Comparison of ENCODE assay signal across 1 cellular context in the genomic region with DNA sequence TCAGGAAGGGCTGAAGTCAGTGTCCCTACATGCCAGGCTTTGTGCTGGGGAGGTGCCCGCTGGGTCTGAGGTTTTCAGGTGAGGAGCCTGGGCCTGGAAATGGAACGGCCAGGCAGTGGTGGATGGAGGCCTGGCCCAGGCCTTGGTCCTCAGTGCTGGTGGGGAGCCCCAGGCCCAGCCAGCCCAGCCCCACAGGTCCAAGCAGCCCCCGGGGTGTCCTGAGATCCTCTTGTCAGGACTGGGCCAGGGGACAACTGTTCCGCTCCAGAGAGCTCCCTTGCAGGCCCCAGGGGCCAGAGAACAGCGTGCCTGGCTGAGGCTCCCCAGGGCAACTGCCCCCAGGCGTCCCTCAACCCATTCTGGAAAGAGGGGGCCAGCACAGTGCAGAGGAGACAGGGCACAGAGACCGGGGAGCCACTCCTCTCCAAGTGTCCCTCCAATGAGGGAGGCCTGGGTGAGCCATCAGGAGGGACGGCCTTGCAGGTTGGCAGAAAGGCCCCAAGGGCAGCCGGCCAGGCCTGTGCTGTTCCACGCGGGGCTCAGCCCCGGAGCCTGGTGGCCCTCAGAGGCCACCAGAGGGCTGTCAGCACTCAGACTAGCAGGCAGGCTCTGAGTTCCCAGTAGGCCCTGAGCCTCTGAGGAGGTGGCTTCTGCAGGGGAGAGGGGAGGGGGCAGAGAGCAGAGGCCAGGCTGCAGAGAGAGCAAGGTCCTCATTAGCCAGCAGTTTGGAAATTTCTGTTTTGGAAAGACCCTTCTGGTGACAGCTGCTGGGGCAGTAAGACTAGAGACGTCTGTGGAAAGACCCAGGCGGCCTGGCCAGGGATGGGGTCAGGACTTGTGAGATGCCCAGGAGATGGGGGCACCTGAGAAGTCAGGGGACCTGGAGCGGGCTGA.
TF ChIP-seq lines count a peak whose summit lies in the region.

No MANE protein-coding gene starts in this region.

TF ChIP-seq in HepG2, 621 proteins besides CTCF, POLR2A, EP300 and RAD21 (continued from another document and continues in another):
- TF ChIP-seq, protein P1, sequence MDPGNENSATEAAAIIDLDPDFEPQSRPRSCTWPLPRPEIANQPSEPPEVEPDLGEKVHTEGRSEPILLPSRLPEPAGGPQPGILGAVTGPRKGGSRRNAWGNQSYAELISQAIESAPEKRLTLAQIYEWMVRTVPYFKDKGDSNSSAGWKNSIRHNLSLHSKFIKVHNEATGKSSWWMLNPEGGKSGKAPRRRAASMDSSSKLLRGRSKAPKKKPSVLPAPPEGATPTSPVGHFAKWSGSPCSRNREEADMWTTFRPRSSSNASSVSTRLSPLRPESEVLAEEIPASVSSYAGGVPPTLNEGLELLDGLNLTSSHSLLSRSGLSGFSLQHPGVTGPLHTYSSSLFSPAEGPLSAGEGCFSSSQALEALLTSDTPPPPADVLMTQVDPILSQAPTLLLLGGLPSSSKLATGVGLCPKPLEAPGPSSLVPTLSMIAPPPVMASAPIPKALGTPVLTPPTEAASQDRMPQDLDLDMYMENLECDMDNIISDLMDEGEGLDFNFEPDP (CRISPR knock-in tag; conservative IDR thresholded peaks at IDR 0.05): no peak
- TF ChIP-seq ZXDC (CRISPR knock-in tag; IDR thresholded peaks at IDR 0.05) (no peak), FOXM1 (CRISPR knock-in tag; IDR thresholded peaks at IDR 0.05) (no peak), EZH2 (conservative IDR thresholded peaks at IDR 0.05; ENCODE audit: low read depth, low read length) (no peak), NONO (IDR thresholded peaks at IDR 0.05) (no peak), NONO (CRISPR knock-in tag; conservative IDR thresholded peaks at IDR 0.05) (no peak), ZNF34 (CRISPR knock-in tag; IDR thresholded peaks at IDR 0.05; ENCODE audit: borderline replicate concordance) (no peak), ZBTB34 (CRISPR knock-in tag; IDR thresholded peaks at IDR 0.05) (no peak), CC2D1A (CRISPR knock-in tag; IDR thresholded peaks at IDR 0.05) (no peak), ZNF674 (CRISPR knock-in tag; IDR thresholded peaks at IDR 0.05; ENCODE audit: low read depth) (no peak), TIGD3 (CRISPR knock-in tag; IDR thresholded peaks at IDR 0.05; ENCODE audit: borderline replicate concordance) (no peak), ZNF251 (CRISPR knock-in tag; IDR thresholded peaks at IDR 0.05) (no peak), POGZ (CRISPR knock-in tag; IDR thresholded peaks at IDR 0.05) (no peak), ZNF652 (CRISPR knock-in tag; IDR thresholded peaks at IDR 0.05; ENCODE audit: borderline replicate concordance, low read depth) (no peak), DBP (CRISPR knock-in tag; IDR thresholded peaks at IDR 0.05; ENCODE audit: not compliant biosample characterization) (no peak), ATF2 (CRISPR knock-in tag; IDR thresholded peaks at IDR 0.05) (no peak), ETV6 (CRISPR knock-in tag; conservative IDR thresholded peaks at IDR 0.05) (no peak), ZSCAN5A (CRISPR knock-in tag; IDR thresholded peaks at IDR 0.05; ENCODE audit: borderline replicate concordance) (no peak), EHMT2 (IDR thresholded peaks at IDR 0.05; ENCODE audit: borderline replicate concordance, low read depth, low read length) (no peak), ZNF354B (CRISPR knock-in tag; IDR thresholded peaks at IDR 0.05) (no peak), HIVEP1 (CRISPR knock-in tag; IDR thresholded peaks at IDR 0.05) (no peak; the same call in 1 of the 2 replicates), SMAD1 (CRISPR knock-in tag; IDR thresholded peaks at IDR 0.05; ENCODE audit: borderline replicate concordance, low read depth) (no peak), PBX2 (CRISPR knock-in tag; IDR thresholded peaks at IDR 0.05) (no peak), TOPORS (CRISPR knock-in tag; IDR thresholded peaks at IDR 0.05) (peak; percentile 45; the same call in 1 of the 2 replicates)
- TF ChIP-seq, protein P2, sequence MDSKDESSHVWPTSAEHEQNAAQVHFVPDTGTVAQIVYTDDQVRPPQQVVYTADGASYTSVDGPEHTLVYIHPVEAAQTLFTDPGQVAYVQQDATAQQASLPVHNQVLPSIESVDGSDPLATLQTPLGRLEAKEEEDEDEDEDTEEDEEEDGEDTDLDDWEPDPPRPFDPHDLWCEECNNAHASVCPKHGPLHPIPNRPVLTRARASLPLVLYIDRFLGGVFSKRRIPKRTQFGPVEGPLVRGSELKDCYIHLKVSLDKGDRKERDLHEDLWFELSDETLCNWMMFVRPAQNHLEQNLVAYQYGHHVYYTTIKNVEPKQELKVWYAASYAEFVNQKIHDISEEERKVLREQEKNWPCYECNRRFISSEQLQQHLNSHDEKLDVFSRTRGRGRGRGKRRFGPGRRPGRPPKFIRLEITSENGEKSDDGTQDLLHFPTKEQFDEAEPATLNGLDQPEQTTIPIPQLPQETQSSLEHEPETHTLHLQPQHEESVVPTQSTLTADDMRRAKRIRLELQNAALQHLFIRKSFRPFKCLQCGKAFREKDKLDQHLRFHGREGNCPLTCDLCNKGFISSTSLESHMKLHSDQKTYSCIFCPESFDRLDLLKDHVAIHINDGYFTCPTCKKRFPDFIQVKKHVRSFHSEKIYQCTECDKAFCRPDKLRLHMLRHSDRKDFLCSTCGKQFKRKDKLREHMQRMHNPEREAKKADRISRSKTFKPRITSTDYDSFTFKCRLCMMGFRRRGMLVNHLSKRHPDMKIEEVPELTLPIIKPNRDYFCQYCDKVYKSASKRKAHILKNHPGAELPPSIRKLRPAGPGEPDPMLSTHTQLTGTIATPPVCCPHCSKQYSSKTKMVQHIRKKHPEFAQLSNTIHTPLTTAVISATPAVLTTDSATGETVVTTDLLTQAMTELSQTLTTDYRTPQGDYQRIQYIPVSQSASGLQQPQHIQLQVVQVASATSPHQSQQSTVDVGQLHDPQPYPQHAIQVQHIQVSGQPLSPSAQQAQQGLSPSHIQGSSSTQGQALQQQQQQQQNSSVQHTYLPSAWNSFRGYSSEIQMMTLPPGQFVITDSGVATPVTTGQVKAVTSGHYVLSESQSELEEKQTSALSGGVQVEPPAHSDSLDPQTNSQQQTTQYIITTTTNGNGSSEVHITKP (CRISPR knock-in tag; IDR thresholded peaks at IDR 0.05; ENCODE audit: low read depth): no peak
- TF ChIP-seq, protein P3, sequence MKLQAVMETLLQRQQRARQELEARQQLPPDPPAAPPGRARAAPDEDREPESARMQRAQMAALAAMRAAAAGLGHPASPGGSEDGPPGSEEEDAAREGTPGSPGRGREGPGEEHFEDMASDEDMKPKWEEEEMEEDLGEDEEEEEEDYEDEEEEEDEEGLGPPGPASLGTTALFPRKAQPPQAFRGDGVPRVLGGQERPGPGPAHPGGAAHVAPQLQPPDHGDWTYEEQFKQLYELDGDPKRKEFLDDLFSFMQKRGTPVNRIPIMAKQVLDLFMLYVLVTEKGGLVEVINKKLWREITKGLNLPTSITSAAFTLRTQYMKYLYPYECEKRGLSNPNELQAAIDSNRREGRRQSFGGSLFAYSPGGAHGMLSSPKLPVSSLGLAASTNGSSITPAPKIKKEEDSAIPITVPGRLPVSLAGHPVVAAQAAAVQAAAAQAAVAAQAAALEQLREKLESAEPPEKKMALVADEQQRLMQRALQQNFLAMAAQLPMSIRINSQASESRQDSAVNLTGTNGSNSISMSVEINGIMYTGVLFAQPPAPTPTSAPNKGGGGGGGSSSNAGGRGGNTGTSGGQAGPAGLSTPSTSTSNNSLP (IDR thresholded peaks at IDR 0.05; ENCODE audit: low read depth, low read length): no peak
- TF ChIP-seq, protein P4, sequence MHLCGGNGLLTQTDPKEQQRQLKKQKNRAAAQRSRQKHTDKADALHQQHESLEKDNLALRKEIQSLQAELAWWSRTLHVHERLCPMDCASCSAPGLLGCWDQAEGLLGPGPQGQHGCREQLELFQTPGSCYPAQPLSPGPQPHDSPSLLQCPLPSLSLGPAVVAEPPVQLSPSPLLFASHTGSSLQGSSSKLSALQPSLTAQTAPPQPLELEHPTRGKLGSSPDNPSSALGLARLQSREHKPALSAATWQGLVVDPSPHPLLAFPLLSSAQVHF (CRISPR knock-in tag; IDR thresholded peaks at IDR 0.05): no peak
- TF ChIP-seq, protein P5, sequence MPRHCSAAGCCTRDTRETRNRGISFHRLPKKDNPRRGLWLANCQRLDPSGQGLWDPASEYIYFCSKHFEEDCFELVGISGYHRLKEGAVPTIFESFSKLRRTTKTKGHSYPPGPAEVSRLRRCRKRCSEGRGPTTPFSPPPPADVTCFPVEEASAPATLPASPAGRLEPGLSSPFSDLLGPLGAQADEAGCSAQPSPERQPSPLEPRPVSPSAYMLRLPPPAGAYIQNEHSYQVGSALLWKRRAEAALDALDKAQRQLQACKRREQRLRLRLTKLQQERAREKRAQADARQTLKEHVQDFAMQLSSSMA (CRISPR knock-in tag; IDR thresholded peaks at IDR 0.05): no peak
- TF ChIP-seq, protein P6, sequence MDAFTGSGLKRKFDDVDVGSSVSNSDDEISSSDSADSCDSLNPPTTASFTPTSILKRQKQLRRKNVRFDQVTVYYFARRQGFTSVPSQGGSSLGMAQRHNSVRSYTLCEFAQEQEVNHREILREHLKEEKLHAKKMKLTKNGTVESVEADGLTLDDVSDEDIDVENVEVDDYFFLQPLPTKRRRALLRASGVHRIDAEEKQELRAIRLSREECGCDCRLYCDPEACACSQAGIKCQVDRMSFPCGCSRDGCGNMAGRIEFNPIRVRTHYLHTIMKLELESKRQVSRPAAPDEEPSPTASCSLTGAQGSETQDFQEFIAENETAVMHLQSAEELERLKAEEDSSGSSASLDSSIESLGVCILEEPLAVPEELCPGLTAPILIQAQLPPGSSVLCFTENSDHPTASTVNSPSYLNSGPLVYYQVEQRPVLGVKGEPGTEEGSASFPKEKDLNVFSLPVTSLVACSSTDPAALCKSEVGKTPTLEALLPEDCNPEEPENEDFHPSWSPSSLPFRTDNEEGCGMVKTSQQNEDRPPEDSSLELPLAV (CRISPR knock-in tag; conservative IDR thresholded peaks at IDR 0.05; ENCODE audit: low read depth): no peak
